8 cellular contexts compared by ENCODE assay signal in genomic region chr5:6827815-6828214, GRCh38.
A peak's percentile ranks its signal among the peaks of the same experiment; 100 is the strongest.
DNase-seq lines count a peak whose midpoint lies in the region; ATAC-seq and TF ChIP-seq lines count a peak whose summit lies in the region.

No MANE protein-coding gene starts in this region.

- ATAC-seq in GM18868 (IDR thresholded peaks at IDR 0.05; ENCODE audit: unreplicated experiment) (peak; percentile 70), HG02763 (IDR thresholded peaks at IDR 0.05; ENCODE audit: unreplicated experiment) (peak; percentile 67), psoas muscle (no peak)

- peaks cover 23% of the 10 kb centered on the region for H3K4me1 ChIP-seq in psoas muscle

- no peaks in the 10 kb centered on the region for H3K36me3 ChIP-seq in psoas muscle (ENCODE audit: insufficient read depth in 1 of 2, low read depth in 1 of 2)

- H3K4me3 ChIP-seq in psoas muscle: no peak overlapping the region

- 45 to 67% (median 53%) methylated on average over 5 of the region's 5 CpGs for whole genome bisulfite sequencing in psoas muscle, 3 donors

- intact Hi-C loops in psoas muscle (cut with DNase I): no loop called here

- no peaks in the 10 kb centered on the region for H3K9me3 ChIP-seq in psoas muscle

- TF ChIP-seq CTCF in psoas muscle (IDR thresholded peaks at IDR 0.05): no peak

- H3K27ac ChIP-seq in psoas muscle: no peak overlapping the region

- DNase-seq in OCI-M1 (lab: John Stamatoyannopoulos, UW): peak; percentile 84
- DNase-seq in fibroblast of peridontal ligament (ENCODE audit: extremely low read depth): peak; percentile 0
- no peak for DNase-seq in SIG-M5 treated with dmso at 0.1 percent for 504 hours (lab: John Stamatoyannopoulos, UW; ENCODE audit: unreplicated experiment)
- no peak for DNase-seq in NCI-H82 treated with DMSO at 0.1 percent for 48 hours (lab: John Stamatoyannopoulos, UW; ENCODE audit: unreplicated experiment)
- DNase-seq in psoas muscle: no peak
- no peak for DNase-seq in cerebellar nuclear complex (lab: John Stamatoyannopoulos, UW)

- peaks cover 0 to 2% (median 0%) of the 10 kb centered on the region in 3 donors for H3K27me3 ChIP-seq in psoas muscle (ENCODE audit: insufficient read depth in 3 of 3, low read length in 2 of 3)

Comparison
In these comparisons a context has a peak if more than half of its experiments do, and no peak if none do; other contexts are left out.
1. ATAC-seq: peak in GM18868 (single experiment) and HG02763 (single experiment); none in psoas muscle (0 of 4).
2. DNase-seq: peak in OCI-M1 (single experiment) and fibroblast of peridontal ligament (single experiment); none in SIG-M5 treated with dmso at 0.1 percent for 504 hours (single experiment), NCI-H82 treated with DMSO at 0.1 percent for 48 hours (single experiment), psoas muscle (0 of 2) and cerebellar nuclear complex (0 of 2).